Comparison of ENCODE assay signal across 13 cellular contexts in the genomic region with DNA sequence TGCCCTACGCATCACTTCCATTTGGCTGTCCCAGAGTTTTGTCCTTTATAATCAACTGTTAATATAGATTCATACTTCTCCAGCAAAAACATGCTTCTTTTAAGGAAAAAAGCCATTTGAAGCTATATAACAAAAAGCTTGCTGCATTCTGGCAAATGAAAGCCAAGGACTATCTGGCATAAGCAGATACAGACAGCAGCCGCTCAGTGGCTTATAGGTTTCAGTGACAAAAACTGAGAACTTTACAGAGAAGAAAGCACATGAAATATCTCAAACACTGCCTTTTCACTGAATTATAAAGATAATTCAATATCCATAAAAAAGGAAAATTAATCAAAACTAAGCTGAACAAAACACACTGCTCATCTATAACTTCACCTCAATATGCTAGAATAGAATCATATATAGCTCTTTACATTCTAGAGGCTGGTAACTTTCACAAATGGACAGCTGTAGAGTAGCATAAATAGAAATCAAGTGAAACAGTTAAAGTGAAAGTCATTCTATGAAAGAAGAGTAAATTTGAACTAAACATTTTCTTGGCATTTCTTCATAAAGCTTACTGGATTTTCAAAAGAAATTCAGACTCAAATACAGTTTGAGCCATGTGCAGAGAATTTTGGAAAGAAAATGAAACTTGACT. TPM values are rescaled to one million over a fixed set of nuclear protein-coding genes. Genes with fewer than 3 reads are reported as not detected.
DNase-seq lines count a peak whose midpoint lies in the region; ATAC-seq and TF ChIP-seq lines count a peak whose summit lies in the region.
"Had no signal": no experiment of that assay in that cellular context is flagged by ENCODE, and none has a peak within 500 bp of the region (broad histone marks: within the 10 kb centered on the region; RNA-seq: fewer than 3 reads in every experiment).

No MANE protein-coding gene starts in this region.

- H3K36me3 ChIP-seq in PC-3 (ENCODE audit: low read depth, low read length): no peaks in the 10 kb centered on the region
- H3K36me3 ChIP-seq in OCI-LY7 (ENCODE audit: insufficient read depth, low read length): no peaks in the 10 kb centered on the region
- H3K36me3 ChIP-seq: BE2C had no signal

- peaks cover 4% of the 10 kb centered on the region for H3K36me3 Mint-ChIP-seq in nephron (ENCODE audit: low read depth)

- H4K20me1 ChIP-seq in PC-3 (ENCODE audit: low read length) (0 out of 2 replicates have a peak, but pooled peaks cover 6% of the 10 kb centered on the region), OCI-LY7 (ENCODE audit: insufficient read depth, low read length) (no peaks in the 10 kb centered on the region)

- peaks cover 22% of the 10 kb centered on the region for H3K4me1 ChIP-seq in PC-3 (ENCODE audit: insufficient read depth, low read length)
- no peaks in the 10 kb centered on the region for H3K4me1 ChIP-seq in OCI-LY7 (ENCODE audit: insufficient read depth, low read length, poor library complexity, severe bottlenecking)
- H3K4me1 ChIP-seq: BE2C had no signal

- BruUV-seq in PC-3 (replicated peaks; lab: Mats Ljungman, UMichigan) (TSS peak; percentile 55), OCI-LY7 (replicated peaks; lab: Mats Ljungman, UMichigan) (no TSS peak)

- peak overlapping the region; percentile 60 for H3K4me2 ChIP-seq in PC-3 (ENCODE audit: low read length)
- H3K4me2 ChIP-seq in OCI-LY7 (ENCODE audit: low read length): no peak overlapping the region

- H3K27me3 Mint-ChIP-seq in nephron (ENCODE audit: low read depth): no peaks in the 10 kb centered on the region

- POLR2A ChIA-PET in PC-3 (lab: Charles Lee; ENCODE audit: unreplicated experiment): interaction anchor here (0.7 kb wide), 1 partner anchor 21 kb away, joined by 5 read pairs; no protein-coding TSS in a partner anchor
- POLR2A ChIA-PET in OCI-LY7 (lab: Charles Lee): no interaction called here

- intact Hi-C loops in PC-3 (cut with micrococcal nuclease): loop anchor here (1.0 kb wide), 2 partner anchors 17 to 139 kb away; no protein-coding TSS in a partner anchor
- intact Hi-C loops in dorsolateral prefrontal cortex (cut with DNase I): no loop called here
- intact Hi-C loops in OCI-LY7 (cut with micrococcal nuclease; ENCODE audit: unreplicated experiment): no loop called here

- no peak overlapping the region for H3K9ac ChIP-seq in PC-3 (ENCODE audit: low read length)

- H3K9me3 Mint-ChIP-seq in nephron: no peaks in the 10 kb centered on the region
- H3K9me3 Mint-ChIP-seq: activated naive CD8-positive, alpha-beta T cell treated with anti-CD3 and anti-CD28 coated beads, Interleukin-2, amount 50 U/mL, for 24 hours had no signal

- DNase-seq in ACHN: peak; percentile 26
- no peak for DNase-seq in PC-3
- no peak for DNase-seq in dorsolateral prefrontal cortex
- DNase-seq in OCI-LY7 (ENCODE audit: low spot score): no peak
- DNase-seq in HuH-7.5 (ENCODE audit: low spot score): no peak
- no peak for DNase-seq in GOT3 (lab: John Stamatoyannopoulos, UW)
- no peak for DNase-seq in GF-D8 (lab: John Stamatoyannopoulos, UW)
- DNase-seq: activated naive CD8-positive, alpha-beta T cell treated with anti-CD3 and anti-CD28 coated beads, Interleukin-2, amount 50 U/mL, for 24 hours; BE2C; effector CD4-positive, alpha-beta T cell; T1000 had no signal

- H3K4me1 Mint-ChIP-seq in nephron: peaks cover 22% of the 10 kb centered on the region
- H3K4me1 Mint-ChIP-seq: activated naive CD8-positive, alpha-beta T cell treated with anti-CD3 and anti-CD28 coated beads, Interleukin-2, amount 50 U/mL, for 24 hours had no signal

- H2AFZ ChIP-seq in PC-3 (ENCODE audit: low read length) (no peak overlapping the region), OCI-LY7 (ENCODE audit: low read length) (no peak overlapping the region)

- H3K79me2 ChIP-seq in PC-3 (ENCODE audit: low read length): peaks cover 74% of the 10 kb centered on the region
- H3K79me2 ChIP-seq in OCI-LY7 (ENCODE audit: insufficient read depth, low read depth, low read length): no peaks in the 10 kb centered on the region

- peak overlapping the region in 2 of 3 experiments; percentile 53 to 87 for H3K27ac Mint-ChIP-seq in nephron
- H3K27ac Mint-ChIP-seq: activated naive CD8-positive, alpha-beta T cell treated with anti-CD3 and anti-CD28 coated beads, Interleukin-2, amount 50 U/mL, for 24 hours had no signal

- H3K9me3 ChIP-seq in PC-3 (ENCODE audit: low read length): no peaks in the 10 kb centered on the region
- H3K9me3 ChIP-seq in OCI-LY7 (ENCODE audit: low read length): no peaks in the 10 kb centered on the region
- H3K9me3 ChIP-seq: BE2C had no signal

- in situ Hi-C loops in ACHN (cut with HindIII; ENCODE audit: low pct_ligation_motif_present, low pct_unique_long_range_greater_than_20kb, low sequenced_read_pairs): no loop called here

- H3K9me2 ChIP-seq in PC-3 (replicated peaks; ENCODE audit: low read length) (no peaks in the 10 kb centered on the region), OCI-LY7 (ENCODE audit: insufficient read depth, low read length) (no peaks in the 10 kb centered on the region)

- TF ChIP-seq CTCF in PC-3 (conservative IDR thresholded peaks at IDR 0.05; ENCODE audit: low read depth, low read length): no peak
- TF ChIP-seq CTCF in dorsolateral prefrontal cortex (IDR thresholded peaks at IDR 0.05 in 54 of 56, conservative IDR thresholded peaks at IDR 0.05 in 2 of 56; ENCODE audit: low read depth in 1 of 56, partially characterized antibody in 56 of 56): no peak
- no peak for TF ChIP-seq CTCF in nephron (IDR thresholded peaks at IDR 0.05; ENCODE audit: unreplicated experiment in 3 of 3)
- no peak for TF ChIP-seq CTCF in OCI-LY7 (conservative IDR thresholded peaks at IDR 0.05; ENCODE audit: low read length)

- CTCF ChIA-PET in PC-3 (lab: Charles Lee) (no interaction called here), OCI-LY7 (lab: Charles Lee; ENCODE audit: unreplicated experiment) (no interaction called here)

- H3K4me3 ChIP-seq in PC-3 (ENCODE audit: low read length): peak overlapping the region; percentile 10; the same call in 1 of the 2 replicates
- H3K4me3 ChIP-seq in dorsolateral prefrontal cortex: peak overlapping the region in 19 of 59 donors; percentile 0 to 41 (median 8)
- no peak overlapping the region for H3K4me3 ChIP-seq in OCI-LY7 (ENCODE audit: low read depth, low read length, poor library complexity, severe bottlenecking)

- H3K27ac ChIP-seq in PC-3 (ENCODE audit: low read length) (no peak overlapping the region; the same call in 1 of the 2 replicates), dorsolateral prefrontal cortex (peak overlapping the region in 50 of 59 donors; percentile 1 to 76 (median 41)), OCI-LY7 (ENCODE audit: low read depth, low read length, poor library complexity, severe bottlenecking) (no peak overlapping the region)

- no peak for ATAC-seq in PC-3
- ATAC-seq: activated naive CD8-positive, alpha-beta T cell treated with anti-CD3 and anti-CD28 coated beads, Interleukin-2, amount 50 U/mL, for 24 hours; sciatic nerve had no signal

- H3K4me3 Mint-ChIP-seq in nephron: no peak overlapping the region
- H3K4me3 Mint-ChIP-seq: activated naive CD8-positive, alpha-beta T cell treated with anti-CD3 and anti-CD28 coated beads, Interleukin-2, amount 50 U/mL, for 24 hours had no signal

- H3F3A ChIP-seq in PC-3 (ENCODE audit: low read length, unreplicated experiment): no peaks in the 10 kb centered on the region

- H3K27me3 ChIP-seq in PC-3 (ENCODE audit: low read length) (no peaks in the 10 kb centered on the region), dorsolateral prefrontal cortex (no peaks in the 10 kb centered on the region)
- H3K27me3 ChIP-seq: BE2C had no signal

RNA-seq across cellular contexts. Expression of a gene that starts 19.6 kb away (rescaled TPM):
- total RNA-seq in PC-3 (2014; rRNA removed) (32.0 and 42.1 TPM in 2 replicates), dorsolateral prefrontal cortex (100 to 1,000 TPM in 119 of 120 experiments, 10 to 100 TPM in 1; 97.5 to 158 (median 125) TPM), OCI-LY7 (2022) (not detected in 2 replicates)
- total RNA-seq in OCI-LY7 (2014; rRNA removed; shearing (Covaris generic)): not detected in 2 replicates

Comparison
In these comparisons a context has a peak if more than half of its experiments do, and no peak if none do; other contexts are left out.
1. H3K27ac ChIP-seq: peak in dorsolateral prefrontal cortex (50 of 59); none in PC-3 (single experiment) and OCI-LY7 (single experiment).
2. RNA of a gene that starts 19.6 kb away (total RNA-seq): 97.5 to 158 TPM in dorsolateral prefrontal cortex and 32.0 to 42.1 TPM in PC-3; not detected in OCI-LY7; every median in the first group is over 10 times any median in the second.